ENCODE assay signal across 8 cellular contexts in the genomic region with DNA sequence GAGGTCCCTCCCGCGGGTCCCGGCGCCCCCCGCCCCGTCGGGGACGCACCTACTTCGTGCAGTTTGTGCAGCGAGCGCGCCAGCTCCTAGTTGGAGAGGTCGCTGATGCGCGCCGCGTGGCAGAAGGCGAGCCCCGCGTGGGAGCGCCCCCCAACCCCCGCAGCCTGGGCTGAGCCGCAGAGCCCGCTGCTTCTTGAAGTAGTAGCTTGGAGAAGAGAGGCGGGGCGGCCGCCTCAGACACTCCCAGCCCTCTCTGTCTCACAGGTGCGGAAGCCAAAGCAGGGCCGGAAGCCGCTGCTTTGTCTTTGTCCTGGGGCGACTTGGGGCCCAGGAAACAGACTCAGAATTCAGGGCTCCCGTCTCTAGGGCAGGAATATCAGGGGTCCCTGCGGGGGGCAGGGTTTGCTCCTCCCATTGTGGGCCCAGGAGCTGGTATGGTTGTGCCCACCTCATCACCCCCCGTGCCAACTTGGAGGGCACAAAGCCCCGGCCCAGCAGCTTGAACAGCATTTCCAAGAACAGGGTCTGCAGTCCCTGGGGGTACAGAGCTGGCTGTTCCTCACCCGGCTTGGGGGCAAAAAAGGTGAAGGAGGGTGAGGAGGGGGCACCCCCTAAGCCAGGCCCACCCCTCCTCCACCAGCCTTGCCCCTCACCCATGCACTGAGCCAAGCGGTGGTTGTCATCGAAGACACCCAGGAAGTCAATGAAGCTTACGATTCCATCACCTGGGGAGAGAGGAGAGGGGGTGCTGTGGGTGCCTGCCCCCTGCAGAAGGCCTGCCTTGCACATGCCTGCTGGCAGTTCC. TPM values are rescaled to one million over a fixed set of nuclear protein-coding genes. Genes with fewer than 3 reads are reported as not detected.
DNase-seq lines count a peak whose midpoint lies in the region; ATAC-seq and TF ChIP-seq lines count a peak whose summit lies in the region.

No MANE protein-coding gene starts in this region.

- peak overlapping the region; percentile 80 to 93 for H3K9ac ChIP-seq in duodenal mucosa (ENCODE audit: low read depth in 1 of 2, low read length in 2 of 2)
- H3K9ac ChIP-seq in mucosa of stomach (ENCODE audit: low read length), result peak overlapping the region; percentile 80

- no peaks in the 10 kb centered on the region for H3K27me3 ChIP-seq in duodenal mucosa (ENCODE audit: control insufficient read depth in 1 of 2, insufficient read depth in 2 of 2, low read length in 2 of 2)
- no peaks in the 10 kb centered on the region for H3K27me3 ChIP-seq in mucosa of stomach (ENCODE audit: control insufficient read depth, insufficient read depth, low read length)
- H3K27me3 ChIP-seq in stomach, result no peaks in the 10 kb centered on the region

- TF ChIP-seq EP300 in stomach (IDR thresholded peaks at IDR 0.05), result no peak

- H3K9me3 ChIP-seq in duodenal mucosa (ENCODE audit: control insufficient read depth in 1 of 2, low read length in 2 of 2) (no peaks in the 10 kb centered on the region), mucosa of stomach (ENCODE audit: control insufficient read depth, low read length) (no peaks in the 10 kb centered on the region), stomach (no peaks in the 10 kb centered on the region)

- H3K27ac ChIP-seq in duodenal mucosa (ENCODE audit: low read depth, low read length) (peak overlapping the region; percentile 88), stomach (peak overlapping the region; percentile 85 to 93 (median 88))

- no peak for TF ChIP-seq CTCF in stomach (IDR thresholded peaks at IDR 0.05)

- peak; percentile 73 for DNase-seq in ELF-1 (ENCODE audit: low read depth, low spot score)
- DNase-seq in LoVo (ENCODE audit: low spot score), result peak; percentile 59
- DNase-seq in activated CD4-positive, alpha-beta T cell treated with anti-CD3 and anti-CD28 coated beads for 24 hours (ENCODE audit: low read depth in 2 of 2), result peak; percentile 59 to 65
- DNase-seq in stomach, result peak; percentile 76
- no peak for DNase-seq in anterior cingulate cortex (lab: John Stamatoyannopoulos, UW)

- H3K36me3 ChIP-seq in duodenal mucosa (ENCODE audit: control insufficient read depth in 1 of 2, insufficient read depth in 2 of 2, low read length in 2 of 2) (peaks cover 0 to 24% of the 10 kb centered on the region in 2 donors), mucosa of stomach (ENCODE audit: control insufficient read depth, insufficient read depth, low read length) (no peaks in the 10 kb centered on the region), stomach (peaks cover 3 to 42% (median 30%) of the 10 kb centered on the region in 4 donors)

- 9 to 14% (median 13%) methylated on average over 32 to 39 of the region's 39 CpGs for WGBS in stomach, 5 donors

- peak in 1 of 4 donors; percentile 1 for TF ChIP-seq POLR2A in stomach (IDR thresholded peaks at IDR 0.05)

- peak overlapping the region; percentile 76 to 80 for H3K4me3 ChIP-seq in duodenal mucosa (ENCODE audit: low read depth in 1 of 2, low read length in 2 of 2)
- H3K4me3 ChIP-seq in mucosa of stomach (ENCODE audit: low read length), result peak overlapping the region; percentile 49
- H3K4me3 ChIP-seq in stomach, result peak overlapping the region; percentile 55 to 64 (median 56)

- intact Hi-C loops in stomach (cut with DNase I; ENCODE audit: low total_unique reads), result no loop called here

- H3K4me1 ChIP-seq in duodenal mucosa (ENCODE audit: control insufficient read depth in 1 of 2, insufficient read depth in 2 of 2, low read length in 2 of 2) (peaks cover 22 to 23% of the 10 kb centered on the region in 2 donors), mucosa of stomach (ENCODE audit: control insufficient read depth, insufficient read depth, low read length) (peaks cover 37% of the 10 kb centered on the region), stomach (peaks cover 9 to 68% (median 35%) of the 10 kb centered on the region in 4 donors)

- ATAC-seq in GM21723 (IDR thresholded peaks at IDR 0.05; ENCODE audit: unreplicated experiment), result peak; percentile 57

RNA-seq across cellular contexts. Expression of a gene that starts 13.6 kb away (rescaled TPM):
- not detected for total RNA-seq in stomach
- not detected for polyA plus RNA-seq in stomach

RNA-seq across cellular contexts. Expression of a gene that starts 26.6 kb away (rescaled TPM):
- 10 to 100 TPM in 3 of 5 donors, 1 to 10 TPM in 2; 8.1 to 34.5 (median 16.5) TPM for total RNA-seq in stomach
- 10 to 100 TPM in 1 of 3 donors, 1 to 10 TPM in 2; 4.5 to 10.1 (median 8.2) TPM for polyA plus RNA-seq in stomach

Comparison
In these comparisons a context has a peak if more than half of its experiments do, and no peak if none do; other contexts are left out.
1. DNase-seq: peak in ELF-1 (single experiment), LoVo (single experiment), activated CD4-positive, alpha-beta T cell treated with anti-CD3 and anti-CD28 coated beads for 24 hours (2 of 2) and stomach (single experiment); none in anterior cingulate cortex (0 of 58).
2. Peak in every context shown above with its lines, with median percentiles within 50 percentile points of each other: H3K4me3 ChIP-seq.